In the genomic region with DNA sequence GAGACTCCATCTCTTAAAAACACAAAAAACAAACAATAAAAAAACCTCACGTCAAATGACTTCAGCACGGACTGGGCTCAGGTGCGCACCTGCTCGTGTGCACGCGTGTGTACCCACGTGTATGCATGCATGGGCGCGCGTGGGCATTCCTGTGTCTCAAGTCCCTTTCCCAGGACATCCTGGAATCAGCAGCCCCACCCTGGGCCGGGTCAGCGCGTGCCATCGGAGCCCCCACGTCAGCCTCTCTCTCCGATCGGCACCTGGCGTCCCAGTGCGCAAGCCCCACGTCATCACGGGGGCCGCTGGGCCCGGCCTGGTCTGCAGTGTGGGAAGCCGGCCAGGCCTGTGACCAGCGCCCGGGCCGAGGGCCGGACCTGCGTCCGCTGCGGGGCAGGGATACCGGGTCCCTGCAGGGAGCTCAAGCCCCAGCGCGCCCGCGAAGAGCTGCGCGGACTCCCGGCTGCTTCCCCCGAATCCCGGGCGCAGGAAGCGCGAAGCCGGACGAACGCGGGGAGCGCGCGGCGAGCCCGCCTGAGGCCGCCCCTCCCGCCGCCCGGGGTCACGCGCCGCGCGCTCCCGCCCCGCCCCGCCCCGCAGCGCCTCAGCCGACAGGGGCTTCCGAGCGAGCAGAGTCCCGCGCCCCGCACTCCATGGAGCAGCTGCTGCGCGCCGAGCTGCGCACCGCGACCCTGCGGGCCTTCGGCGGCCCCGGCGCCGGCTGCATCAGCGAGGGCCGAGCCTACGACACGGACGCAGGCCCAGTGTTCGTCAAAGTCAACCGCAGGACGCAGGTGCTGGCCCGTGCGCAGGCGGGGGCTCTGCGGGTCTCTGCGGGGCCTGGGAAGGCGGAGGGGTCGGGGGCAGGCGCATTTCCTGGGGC, we compare ENCODE assay signal across 8 cellular contexts. TPM values are rescaled to one million over a fixed set of nuclear protein-coding genes. Genes with fewer than 3 reads are reported as not detected.
DNase-seq lines count a peak whose midpoint lies in the region; ATAC-seq lines count a peak whose summit lies in the region.

A gene (plus strand): TSS at position 629 of the 880 bp plus-strand sequence. CDS start 22 bp downstream, at position 651.

- H3K27me3 ChIP-seq in neuronal stem cell (ENCODE audit: control insufficient read depth in 3 of 3, insufficient read depth in 3 of 3, low read depth in 1 of 3, low read length in 3 of 3): no peaks in the 10 kb centered on the region

- peak within 1 kb of the TSS; percentile 95 for H3K23ac ChIP-seq in neuronal stem cell (ENCODE audit: low read depth, low read length, poor library complexity)

- H4K91ac ChIP-seq in neuronal stem cell (ENCODE audit: low read depth, low read length, poor library complexity): peak within 1 kb of the TSS; percentile 72

- H4K8ac ChIP-seq in neuronal stem cell (ENCODE audit: low read depth, low read length): peak within 1 kb of the TSS; percentile 82

- ATAC-seq in HG03039 (IDR thresholded peaks at IDR 0.05; ENCODE audit: unreplicated experiment): no peak

- peak within 1 kb of the TSS; percentile 87 for H2AFZ ChIP-seq in neuronal stem cell (ENCODE audit: low read length)

- DNase-seq in NCI-H82 (lab: John Stamatoyannopoulos, UW) (peak; percentile 70), NCI-H82 treated with DMSO at 0.1 percent for 48 hours (lab: John Stamatoyannopoulos, UW; ENCODE audit: unreplicated experiment) (no peak), NCI-H774 (lab: John Stamatoyannopoulos, UW) (peak; percentile 86), amygdala (lab: John Stamatoyannopoulos, UW) (peak in 49 of 56 donors; percentile 24 to 90 (median 72)), cardiac septum (ENCODE audit: low spot score) (no peak), neuronal stem cell (ENCODE audit: low spot score) (peak; percentile 69), cerebellar nuclear complex (lab: John Stamatoyannopoulos, UW) (no peak)

- intact Hi-C loops in cardiac septum (cut with DNase I): loop anchor here (5.0 kb wide), 1 partner anchor 68 kb away; no protein-coding TSS in a partner anchor

- H3K4me1 ChIP-seq in neuronal stem cell (ENCODE audit: control insufficient read depth in 2 of 2, insufficient read depth in 1 of 2, low read depth in 1 of 2, low read length in 2 of 2): peaks cover 0 to 2% of the 10 kb centered on the region in 2 donors

- peak within 1 kb of the TSS; percentile 53 for H2BK5ac ChIP-seq in neuronal stem cell (ENCODE audit: low read length)

- peak within 1 kb of the TSS; percentile 84 for H2BK12ac ChIP-seq in neuronal stem cell (ENCODE audit: low read length)

- peak within 1 kb of the TSS; percentile 65 for H2BK15ac ChIP-seq in neuronal stem cell (ENCODE audit: low read length)

- H3K4me3 ChIP-seq in neuronal stem cell (ENCODE audit: low read length in 2 of 2): peak within 1 kb of the TSS; percentile 59 to 94

- H3K27ac ChIP-seq in neuronal stem cell (replicated peaks; ENCODE audit: low read length): peak within 1 kb of the TSS; percentile 27

- H3K4ac ChIP-seq in neuronal stem cell (ENCODE audit: low read length): peak within 1 kb of the TSS; percentile 95

- H3K14ac ChIP-seq in neuronal stem cell (ENCODE audit: low read length): no peak within 1 kb of the TSS

- H2BK120ac ChIP-seq in neuronal stem cell (ENCODE audit: low read depth, low read length): peak within 1 kb of the TSS; percentile 87

- peak within 1 kb of the TSS; percentile 95 for H3K9ac ChIP-seq in neuronal stem cell (ENCODE audit: low read depth, low read length, poor library complexity)

- peak within 1 kb of the TSS; percentile 98 for H3K18ac ChIP-seq in neuronal stem cell (ENCODE audit: low read length)

- H3K36me3 ChIP-seq in neuronal stem cell (replicated peaks in 1 of 2; ENCODE audit: control insufficient read depth in 2 of 2, insufficient read depth in 2 of 2, low read length in 2 of 2): peaks cover 16 to 58% of the 10 kb centered on the region in 2 donors

- WGBS in neuronal stem cell (ENCODE audit: extremely low coverage in 2 of 2, insufficient read length in 2 of 2, insufficient replicate concordance in 1 of 2), 2 donors: no CpG with 5 or more reads among the region's 101 CpGs

- peak within 1 kb of the TSS; percentile 63 for H3K4me2 ChIP-seq in neuronal stem cell (ENCODE audit: insufficient read depth, low read length, poor library complexity, severe bottlenecking)

- peak within 1 kb of the TSS; percentile 90 for H2AK5ac ChIP-seq in neuronal stem cell (ENCODE audit: low read depth, low read length)

- peaks cover 12 to 17% of the 10 kb centered on the region in 2 donors for H3K9me3 ChIP-seq in neuronal stem cell (replicated peaks in 1 of 2; ENCODE audit: control insufficient read depth in 2 of 2, insufficient read depth in 1 of 2, low read depth in 1 of 2, low read length in 2 of 2)

- peaks cover 5% of the 10 kb centered on the region for H3K79me1 ChIP-seq in neuronal stem cell (ENCODE audit: low read depth, low read length)

RNA-seq across cellular contexts. Expression of the gene that starts here (rescaled TPM):
- 82.4 TPM for total RNA-seq in cardiac septum
- polyA plus RNA-seq in neuronal stem cell (2013, experiment 1 of 2): 15.9 TPM
- polyA plus RNA-seq in neuronal stem cell (2013, experiment 2 of 2): 17.0 TPM

Comparison
In these comparisons a context has a peak if more than half of its experiments do, and no peak if none do; other contexts are left out.
1. DNase-seq: peak in NCI-H82 (single experiment), NCI-H774 (single experiment), amygdala (49 of 56) and neuronal stem cell (single experiment); none in NCI-H82 treated with DMSO at 0.1 percent for 48 hours (single experiment), cardiac septum (single experiment) and cerebellar nuclear complex (0 of 2).